ENCODE assay signal across 9 cellular contexts in genomic region chr3:149512073-149512782, GRCh38. TPM values are rescaled to one million over a fixed set of nuclear protein-coding genes. Genes with fewer than 3 reads are reported as not detected.
DNase-seq lines count a peak whose midpoint lies in the region; ATAC-seq, FAIRE-seq and TF ChIP-seq lines count a peak whose summit lies in the region.
"Had no signal": no experiment of that assay in that cellular context is flagged by ENCODE, and none has a peak within 500 bp of the region (broad histone marks: within the 10 kb centered on the region; RNA-seq: fewer than 3 reads in every experiment).

No MANE protein-coding gene starts in this region.

- H3K4me2 ChIP-seq in GM23338 = 0 out of 2 replicates have a peak overlapping the region, but pooled peaks have one; percentile 32
- no peak overlapping the region for H3K4me2 ChIP-seq in Karpas-422 (ENCODE audit: low read depth, low read length, poor library complexity, severe bottlenecking)
- peak overlapping the region; percentile 62 for H3K4me2 ChIP-seq in HepG2 (ENCODE audit: low read depth, low read length)

- no peaks in the 10 kb centered on the region for H3K36me3 ChIP-seq in GM23338 (ENCODE audit: insufficient read depth)
- H3K36me3 ChIP-seq in Karpas-422 (ENCODE audit: insufficient read depth, low read length) = no peaks in the 10 kb centered on the region
- no peaks in the 10 kb centered on the region for H3K36me3 ChIP-seq in colonic mucosa
- H3K36me3 ChIP-seq in HepG2 (replicated peaks in 1 of 2; ENCODE audit: control insufficient read depth in 1 of 2, insufficient read depth in 2 of 2, low read length in 2 of 2) = no peaks in the 10 kb centered on the region
- no peaks in the 10 kb centered on the region for H3K36me3 ChIP-seq in suprapubic skin

- H3K79me2 ChIP-seq in GM23338 (replicated peaks; ENCODE audit: insufficient read depth) = no peaks in the 10 kb centered on the region
- no peaks in the 10 kb centered on the region for H3K79me2 ChIP-seq in Karpas-422 (ENCODE audit: low read length)
- H3K79me2 ChIP-seq in HepG2 (ENCODE audit: insufficient read depth, low read length) = no peaks in the 10 kb centered on the region

- H3K4me3 ChIP-seq in GM23338 = no peak overlapping the region
- H3K4me3 ChIP-seq in Karpas-422 (ENCODE audit: low read length) = no peak overlapping the region
- no peak overlapping the region for H3K4me3 ChIP-seq in colonic mucosa
- no peak overlapping the region; a peak in 1 of 6 replicates for H3K4me3 ChIP-seq in HepG2 (replicated peaks in 1 of 3; ENCODE audit: insufficient read depth in 1 of 3, low read depth in 2 of 3, low read length in 3 of 3)
- no peak overlapping the region for H3K4me3 ChIP-seq in suprapubic skin

- no peaks in the 10 kb centered on the region for H4K20me1 ChIP-seq in GM23338 (replicated peaks; ENCODE audit: insufficient read depth)
- no peaks in the 10 kb centered on the region for H4K20me1 ChIP-seq in Karpas-422 (ENCODE audit: insufficient read depth, low read depth, low read length)
- no peaks in the 10 kb centered on the region for H4K20me1 ChIP-seq in HepG2 (ENCODE audit: insufficient read depth, low read length)

- H3K9me3 ChIP-seq in Karpas-422 (ENCODE audit: low read length) (no peaks in the 10 kb centered on the region), colonic mucosa (no peaks in the 10 kb centered on the region), HepG2 (ENCODE audit: low read length) (no peaks in the 10 kb centered on the region), suprapubic skin (no peaks in the 10 kb centered on the region)

- POLR2A ChIA-PET in RWPE1 (lab: Yijun Ruan, JAX; ENCODE audit: low non-redundant PET) (no interaction called here), HepG2 (lab: Yijun Ruan, JAX) (interaction anchor here (0.6 kb wide), 1 partner anchor 259 kb away, joined by 3 read pairs; no protein-coding TSS in a partner anchor)

- H3K4me3 Mint-ChIP-seq in GM23338 = peak overlapping the region; percentile 51

- peak; percentile 80 for FAIRE-seq in HepG2 (lab: Jason Lieb, UNC)

- no peaks in the 10 kb centered on the region for H3F3A ChIP-seq in GM23338 (replicated peaks; ENCODE audit: low read depth)

- no peak overlapping the region for H2AFZ ChIP-seq in GM23338
- H2AFZ ChIP-seq in Karpas-422 (ENCODE audit: low read length) = no peak overlapping the region
- no peak overlapping the region for H2AFZ ChIP-seq in HepG2 (ENCODE audit: low read length)

- H3K27me3 ChIP-seq in GM23338 (ENCODE audit: insufficient read depth) = no peaks in the 10 kb centered on the region
- H3K27me3 ChIP-seq in Karpas-422 (ENCODE audit: low read length) = no peaks in the 10 kb centered on the region
- no peaks in the 10 kb centered on the region for H3K27me3 ChIP-seq in colonic mucosa
- no peaks in the 10 kb centered on the region for H3K27me3 ChIP-seq in HepG2 (ENCODE audit: control insufficient read depth in 1 of 2, insufficient read depth in 2 of 2, low read length in 2 of 2)
- no peaks in the 10 kb centered on the region for H3K27me3 ChIP-seq in suprapubic skin

- H3K36me3 Mint-ChIP-seq in GM23338 (ENCODE audit: low read depth) = no peaks in the 10 kb centered on the region

- no peak overlapping the region for H3K27ac ChIP-seq in GM23338 (ENCODE audit: low read depth)
- no peak overlapping the region for H3K27ac ChIP-seq in Karpas-422 (ENCODE audit: low read length)
- H3K27ac ChIP-seq in RWPE1 = no peak overlapping the region
- H3K27ac ChIP-seq in colonic mucosa = no peak overlapping the region
- H3K27ac ChIP-seq in HepG2 (ENCODE audit: extremely low read length, insufficient read depth, low read length) = no peak overlapping the region
- no peak overlapping the region for H3K27ac ChIP-seq in suprapubic skin

- H3K27me3 Mint-ChIP-seq in GM23338 (ENCODE audit: insufficient read depth, low read depth, poor library complexity) = no peaks in the 10 kb centered on the region

- H3K27ac Mint-ChIP-seq in GM23338 = no peak overlapping the region

- WGBS in HepG2 (ENCODE audit: low lambda C conversion rate) = 10% methylated on average over 9 of the region's 9 CpGs
- WGBS in suprapubic skin = 22% methylated on average over 9 of the region's 9 CpGs

- no peaks in the 10 kb centered on the region for H3K4me1 ChIP-seq in GM23338 (ENCODE audit: insufficient read depth)
- H3K4me1 ChIP-seq in Karpas-422 (ENCODE audit: low read length) = no peaks in the 10 kb centered on the region
- no peaks in the 10 kb centered on the region for H3K4me1 ChIP-seq in colonic mucosa
- H3K4me1 ChIP-seq in HepG2 (ENCODE audit: insufficient read depth, low read length) = peaks cover 25% of the 10 kb centered on the region
- H3K4me1 ChIP-seq in suprapubic skin = peaks cover 6% of the 10 kb centered on the region

- DNase-seq in stimulated activated CD4-positive, alpha-beta T cell treated with anti-CD3 and anti-CD28 coated beads, Interleukin-12 subunit alpha, Interleukin-12 subunit beta, amount 100 ng/mL, for 4 hours = peak; percentile 5
- DNase-seq in stimulated activated CD4-positive, alpha-beta T cell treated with anti-CD3 and anti-CD28 coated beads, Interleukin-2, amount 100 ng/mL, for 48 hours = no peak
- peak; percentile 88 for DNase-seq in GM23338 (ENCODE audit: low spot score)
- peak; percentile 54 for DNase-seq in Karpas-422
- DNase-seq in RWPE1 (ENCODE audit: low spot score) = peak; percentile 70
- peak; percentile 60 for DNase-seq in colonic mucosa
- peak; percentile 64 for DNase-seq in HepG2 (ENCODE audit: low spot score)
- DNase-seq in suprapubic skin (ENCODE audit: low spot score in 2 of 2) = peak in 1 of 2 donors; percentile 73

- ATAC-seq in GM23338 = peak; percentile 98
- peak; percentile 87 for ATAC-seq in HepG2

- H3K9ac ChIP-seq in Karpas-422 (ENCODE audit: low read length) (no peak overlapping the region), colonic mucosa (ENCODE audit: low read depth in 2 of 2, low read length in 2 of 2) (no peak overlapping the region), HepG2 (ENCODE audit: insufficient read depth, low read depth, low read length) (no peak overlapping the region)

- no peak for TF ChIP-seq EP300 in HepG2 (IDR thresholded peaks at IDR 0.05; ENCODE audit: low read depth in 2 of 2, low read length in 2 of 2)
- no peak for TF ChIP-seq EP300 in HepG2 (CRISPR knock-in tag; IDR thresholded peaks at IDR 0.05; ENCODE audit: borderline replicate concordance)
- no peak for TF ChIP-seq EP300 in suprapubic skin (IDR thresholded peaks at IDR 0.05)

- intact Hi-C loops in colonic mucosa (cut with DNase I) = loop anchor here (2.0 to 5.0 kb wide), 2 partner anchors 205 to 260 kb away; no protein-coding TSS in a partner anchor
- intact Hi-C loops in HepG2 (cut with micrococcal nuclease; ENCODE audit: unreplicated experiment) = loop anchor here (1.0 to 10.0 kb wide), 6 partner anchors 19 to 393 kb away; partner anchors contain the start of gene COMMD2

- TF ChIP-seq CTCF in GM23338 (conservative IDR thresholded peaks at IDR 0.05; ENCODE audit: low read depth in 2 of 2) = peak; percentile 93 to 99
- TF ChIP-seq CTCF in RWPE1 (conservative IDR thresholded peaks at IDR 0.05; ENCODE audit: low read depth) = peak; percentile 92
- peak; percentile 78 for TF ChIP-seq CTCF in colonic mucosa (IDR thresholded peaks at IDR 0.05)
- peak; percentile 93 for TF ChIP-seq CTCF in HepG2 (CRISPR knock-in tag; IDR thresholded peaks at IDR 0.05)
- TF ChIP-seq CTCF in suprapubic skin (IDR thresholded peaks at IDR 0.05) = peak; percentile 64 to 76

- no peaks in the 10 kb centered on the region for H3K9me2 ChIP-seq in GM23338 (ENCODE audit: insufficient read depth)
- no peaks in the 10 kb centered on the region for H3K9me2 ChIP-seq in Karpas-422 (replicated peaks; ENCODE audit: insufficient read depth, low read length)

- CTCF ChIA-PET in RWPE1 (lab: Yijun Ruan, JAX) = interaction anchor here (0.5 to 1.7 kb wide), 8 partner anchors 9 to 259 kb away, joined by 3 to 8 read pairs (median 4); no protein-coding TSS in a partner anchor
- CTCF ChIA-PET in HepG2 (lab: Yijun Ruan, JAX; ENCODE audit: low intra/inter-chr PET ratio, low total read pairs) = interaction anchor here (1.0 to 2.9 kb wide), 4 partner anchors 18 to 240 kb away, joined by 3 to 23 read pairs (median 6); partner anchors contain the start of gene COMMD2

- no peaks in the 10 kb centered on the region for H3K9me3 Mint-ChIP-seq in GM23338

- no TSS peak for BruUV-seq in HepG2 (replicated peaks; lab: Mats Ljungman, UMichigan)

- TF ChIP-seq POLR2A in HepG2 (IDR thresholded peaks at IDR 0.05; ENCODE audit: insufficient read depth in 1 of 2, low read depth in 2 of 2, low read length in 2 of 2) (no peak), suprapubic skin (IDR thresholded peaks at IDR 0.05) (no peak)

- in situ Hi-C loops in HepG2 (cut with HindIII; ENCODE audit: extremely low pct_ligation_motif_present, low pct_unique_long_range_greater_than_20kb) = loop anchor here (5.0 kb wide), 1 partner anchor 260 kb away; no protein-coding TSS in a partner anchor

- peaks cover 2% of the 10 kb centered on the region; the same call in 1 of the 3 replicates for H3K4me1 Mint-ChIP-seq in GM23338

- TF ChIP-seq RAD21 in HepG2 (CRISPR knock-in tag; IDR thresholded peaks at IDR 0.05) = peak; percentile 79

RNA-seq across cellular contexts. Expression of gene TM4SF4, which starts 37.7 kb away (rescaled TPM):
- total RNA-seq in GM23338 (2014; rRNA removed; shearing (Covaris generic)) = not detected in 2 replicates
- polyA plus RNA-seq in GM23338 (2016; fragmentation: Nextera tagmentation; extraction: Ambion mirVana) = not detected in 2 replicates
- total RNA-seq in Karpas-422 (2014; rRNA removed; shearing (Covaris generic); ENCODE audit: low replicate concordance) = not detected in 2 replicates
- total RNA-seq in colonic mucosa = 1 to 10 TPM; 1.1 to 4.5 TPM
- 0.77 and 0.95 TPM in 2 replicates for total RNA-seq in HepG2 (2016; rRNA removed; fragmentation: Illumina TruSeq; extraction: Trizol)
- 0.91 TPM in 1 of 2 replicates, not detected in the other for total RNA-seq in HepG2 (2016; cell fraction: cytosol; rRNA removed; fragmentation: Illumina TruSeq; extraction: Trizol; ENCODE audit: low read depth)
- total RNA-seq in HepG2 (2016; cell fraction: insoluble cytoplasmic fraction; rRNA removed; fragmentation: Illumina TruSeq; extraction: Trizol) = 0.34 and 1.4 TPM in 2 replicates
- 0.59 and 0.62 TPM in 2 replicates for total RNA-seq in HepG2 (2016; cell fraction: membrane; rRNA removed; fragmentation: Illumina TruSeq; extraction: Trizol)
- 0.75 and 1.1 TPM in 2 replicates for total RNA-seq in HepG2 (2016; cell fraction: nucleus; rRNA removed; fragmentation: Illumina TruSeq; extraction: Trizol)
- 0.63 and 0.89 TPM in 2 replicates for polyA plus RNA-seq in HepG2 (2011; rRNA removed)
- 0.90 and 1.1 TPM in 2 replicates for polyA plus RNA-seq in HepG2 (2011; cell fraction: cytosol; rRNA removed)
- 0.66 TPM in 1 of 2 replicates, not detected in the other for polyA plus RNA-seq in HepG2 (2011; cell fraction: nucleus; rRNA removed)
- 0.47 and 0.86 TPM in 2 replicates for polyA plus RNA-seq in HepG2 (2012)
- 0.21 and 0.29 TPM in 2 replicates for polyA plus RNA-seq in HepG2 (2016; cell fraction: cytosol; fragmentation: Illumina TruSeq; extraction: Trizol; ENCODE audit: low read depth)
- 0.45 and 0.89 TPM in 2 replicates for polyA plus RNA-seq in HepG2 (2016; cell fraction: insoluble cytoplasmic fraction; fragmentation: Illumina TruSeq; extraction: Trizol; ENCODE audit: low read depth)
- 0.15 and 0.21 TPM in 2 replicates for polyA plus RNA-seq in HepG2 (2016; cell fraction: membrane; fragmentation: Illumina TruSeq; extraction: Trizol; ENCODE audit: low read depth)
- 0.72 and 1.8 TPM in 2 replicates for polyA plus RNA-seq in HepG2 (2016; cell fraction: nucleus; fragmentation: Illumina TruSeq; extraction: Trizol; ENCODE audit: insufficient read depth, low read depth)
- 0.36 TPM in 1 of 2 replicates, not detected in the other for polyA minus RNA-seq in HepG2 (2011; rRNA and poly(A)+ RNA removed; ENCODE audit: low replicate concordance)
- 1.3 TPM in 1 of 2 replicates, not detected in the other for polyA minus RNA-seq in HepG2 (2011; cell fraction: cytosol; rRNA and poly(A)+ RNA removed)
- polyA minus RNA-seq in HepG2 (2011; cell fraction: nucleus; rRNA and poly(A)+ RNA removed) = 1.0 and 1.6 TPM in 2 replicates
- total RNA-seq in suprapubic skin = under 1 TPM in 1 of 4 donors, not detected in 3; 0.32 TPM
- total RNA-seq: mononuclear cell had no signal

Comparison
In these comparisons a context has a peak if more than half of its experiments do, and no peak if none do; other contexts are left out.
1. DNase-seq: peak in stimulated activated CD4-positive, alpha-beta T cell treated with anti-CD3 and anti-CD28 coated beads, Interleukin-12 subunit alpha, Interleukin-12 subunit beta, amount 100 ng/mL, for 4 hours (single experiment), GM23338 (single experiment), Karpas-422 (single experiment), RWPE1 (single experiment), colonic mucosa (single experiment) and HepG2 (single experiment); none in stimulated activated CD4-positive, alpha-beta T cell treated with anti-CD3 and anti-CD28 coated beads, Interleukin-2, amount 100 ng/mL, for 48 hours (0 of 2).
2. Peak in every context shown above with its lines, with median percentiles within 50 percentile points of each other: CTCF ChIP-seq.